ENCODE assay signal across 12 cellular contexts in the genomic region with DNA sequence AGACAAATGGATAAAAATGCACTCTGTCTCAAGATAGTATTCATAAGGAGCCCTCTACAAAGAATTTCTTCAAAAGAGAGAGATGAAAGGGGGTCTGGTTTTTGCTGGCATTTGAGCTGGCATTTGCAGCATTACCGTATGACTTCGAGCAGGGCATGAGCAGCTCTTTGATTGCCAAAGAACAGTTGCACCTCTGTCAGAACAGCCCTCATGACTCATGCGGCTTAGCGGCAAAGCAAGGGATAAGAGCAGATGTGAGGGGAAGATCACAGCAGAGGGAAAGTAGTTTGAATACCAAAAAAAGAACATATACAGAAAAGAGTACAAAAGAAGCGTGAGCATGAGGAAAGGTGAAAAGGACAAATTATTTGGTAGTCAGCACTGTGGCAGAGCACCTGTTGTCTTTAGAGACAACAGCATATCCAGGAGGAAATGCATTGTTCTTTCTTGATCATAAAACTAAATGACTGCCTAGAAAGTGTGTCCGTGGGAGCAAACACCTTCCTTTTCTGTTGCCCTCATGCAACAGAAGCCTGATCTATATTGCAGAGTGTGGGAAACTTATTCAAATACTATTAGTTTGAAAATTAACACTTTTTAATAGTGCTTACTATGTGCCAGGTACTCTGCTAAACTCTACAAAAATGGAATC.
DNase-seq lines count a peak whose midpoint lies in the region; ATAC-seq and TF ChIP-seq lines count a peak whose summit lies in the region.
"Had no signal": no experiment of that assay in that cellular context is flagged by ENCODE, and none has a peak within 500 bp of the region (broad histone marks: within the 10 kb centered on the region; RNA-seq: fewer than 3 reads in every experiment).

No MANE protein-coding gene starts in this region.

- no peak for TF ChIP-seq CTCF in astrocyte of the spinal cord (IDR thresholded peaks at IDR 0.05; ENCODE audit: low read depth, low read length)

- ATAC-seq in GM19324 (IDR thresholded peaks at IDR 0.05; ENCODE audit: low FRiP score, unreplicated experiment) (no peak), HG03159 (IDR thresholded peaks at IDR 0.05; ENCODE audit: unreplicated experiment) (no peak), HG03520 (IDR thresholded peaks at IDR 0.05; ENCODE audit: unreplicated experiment) (no peak)
- ATAC-seq: gastroesophageal sphincter had no signal

- DNase-seq in DMS53 (lab: John Stamatoyannopoulos, UW) (peak; percentile 70), M059J (ENCODE audit: low read depth) (peak; percentile 43), astrocyte of the spinal cord (ENCODE audit: low read depth, low spot score) (peak; percentile 59), midbrain (lab: John Stamatoyannopoulos, UW) (peak; percentile 2), NCI-H345 treated with DMSO at 0.1 percent for 48 hours (lab: John Stamatoyannopoulos, UW; ENCODE audit: unreplicated experiment) (no peak)
- DNase-seq: DMS153, NCI-H2107 had no signal

- H3K4me3 ChIP-seq in astrocyte of the spinal cord (ENCODE audit: low read depth, low read length) = no peak overlapping the region
- H3K4me3 ChIP-seq: gastroesophageal sphincter, skin epidermis had no signal

- in situ Hi-C loops in astrocyte of the spinal cord (cut with HindIII; ENCODE audit: low sequenced_read_pairs) = no loop called here
